Comparison of ENCODE assay signal across 25 cellular contexts in the genomic region with DNA sequence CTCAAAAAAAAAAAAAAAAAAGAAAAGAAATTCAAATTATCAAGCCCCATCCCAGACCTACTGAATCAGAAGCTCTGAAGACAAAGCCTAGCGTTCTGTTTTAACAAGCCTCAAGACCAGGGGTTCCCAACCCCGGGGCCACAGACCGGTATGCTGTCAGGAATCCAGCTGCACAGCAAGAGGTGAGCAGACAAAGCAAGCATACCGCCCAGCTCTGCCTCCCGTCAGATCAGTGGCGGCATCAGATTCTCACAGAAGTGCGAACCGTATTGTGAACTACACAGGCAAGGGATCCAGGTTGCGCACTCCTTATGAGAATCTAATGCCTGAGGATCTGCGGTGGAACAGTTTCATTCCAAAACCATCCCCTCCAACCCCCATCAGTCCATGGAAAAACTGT. TPM values are rescaled to one million over a fixed set of nuclear protein-coding genes. Genes with fewer than 3 reads are reported as not detected.
"Had no signal": no experiment of that assay in that cellular context is flagged by ENCODE, and none has a peak within 500 bp of the region (broad histone marks: within the 10 kb centered on the region; RNA-seq: fewer than 3 reads in every experiment).

No MANE protein-coding gene starts in this region.

- ATAC-seq: activated CD8-positive, alpha-beta memory T cell treated with anti-CD3 and anti-CD28 coated beads, Interleukin-2, amount 10 ng/mL, durations not matched to agents 7 days and 5 days; activated naive CD8-positive, alpha-beta T cell treated with anti-CD3 and anti-CD28 coated beads, Interleukin-2, amount 50 U/mL, for 24 hours; T-helper 17 cell; WTC11 had no signal

- H3K27me3 ChIP-seq: brain microvascular endothelial cell, cardiac muscle cell had no signal

- H3K27ac ChIP-seq: brain microvascular endothelial cell, cardiac muscle cell had no signal

- H3K36me3 ChIP-seq: brain microvascular endothelial cell, cardiac muscle cell had no signal

- DNase-seq: activated CD4-positive, alpha-beta T cell treated with anti-CD3 and anti-CD28 coated beads, Interleukin-2, amount 10 ng/mL, durations not matched to agents 24 days and 14 days; activated CD4-positive, alpha-beta T cell treated with anti-CD3 and anti-CD28 coated beads, Interleukin-2, amount 50 U/mL, for 48 hours; activated CD4-positive, CD25-positive, alpha-beta regulatory T cell treated with anti-CD3 and anti-CD28 coated beads, Interleukin-2, amount 50 U/mL, for 72 hours; activated CD8-positive, alpha-beta memory T cell treated with anti-CD3 and anti-CD28 coated beads, Interleukin-2, amount 10 ng/mL, durations not matched to agents 7 days and 5 days; activated effector memory CD4-positive, alpha-beta T cell treated with Interleukin-2 at 50 U/mL for 16 hours; activated naive CD4-positive, alpha-beta T cell; activated naive CD8-positive, alpha-beta T cell treated with anti-CD3 and anti-CD28 coated beads, Interleukin-2, amount 50 U/mL, for 24 hours; activated T-cell treated with anti-CD3 and anti-CD28 coated beads, Interleukin-2, amount 50 U/mL, for 24 hours; amygdala; brain microvascular endothelial cell; KG1; NCI-H1092; NCI-H1417; NCI-H1930; NCI-H2171; NCI-H2227 treated with DMSO at 0.1 percent for 48 hours; NCI-H446 treated with DMSO at 0.1 percent for 48 hours; NCI-H524 treated with DMSO at 0.1 percent for 48 hours; NCI-H82; SIG-M5; T-helper 17 cell; T-helper 9 cell had no signal

- H3K4me3 ChIP-seq: cardiac muscle cell had no signal

RNA-seq across cellular contexts. Expression of gene RASAL2, which starts 57.8 kb away (rescaled TPM):
- total RNA-seq: activated CD4-positive, alpha-beta T cell treated with anti-CD3 and anti-CD28 coated beads, Interleukin-2, amount 10 ng/mL, durations not matched to agents 24 days and 14 days; activated CD8-positive, alpha-beta memory T cell treated with anti-CD3 and anti-CD28 coated beads, Interleukin-2, amount 10 ng/mL, durations not matched to agents 7 days and 5 days; activated T-helper 1 cell treated with anti-CD3 and anti-CD28 coated beads, Interleukin-12 subunit alpha, Interleukin-12 subunit beta, Interleukin-2, Interleukin-4 antibody, amounts not matched to agents 30 ng/mL and 10 ng/mL and 1 ng/mL, durations not matched to agents 14 hours and 24 hours and 36 hours had no signal
